Comparison of ENCODE assay signal across 8 cellular contexts in genomic region chr7:128209229-128210035, GRCh38. TPM values are rescaled to one million over a fixed set of nuclear protein-coding genes. Genes with fewer than 3 reads are reported as not detected.
DNase-seq lines count a peak whose midpoint lies in the region; ATAC-seq and TF ChIP-seq lines count a peak whose summit lies in the region.

No MANE protein-coding gene starts in this region.

- no peak overlapping the region for H3K27ac Mint-ChIP-seq in T-helper 2 cell treated with Interferon-gamma antibody and Interleukin-4, amounts not matched to agents 5 μg/mL and 100 μg/mL, for 36 hours

- TF ChIP-seq POLR2A in sigmoid colon (IDR thresholded peaks at IDR 0.05): no peak

- H3K36me3 ChIP-seq in sigmoid colon: no peaks in the 10 kb centered on the region

- no peaks in the 10 kb centered on the region for H3K27me3 ChIP-seq in right cardiac atrium (ENCODE audit: control insufficient read depth, insufficient read depth)
- peaks cover 0 to 26% (median 5%) of the 10 kb centered on the region in 3 donors for H3K27me3 ChIP-seq in sigmoid colon

- H3K4me1 ChIP-seq in right cardiac atrium (ENCODE audit: control insufficient read depth, insufficient read depth, low read length): no peaks in the 10 kb centered on the region
- no peaks in the 10 kb centered on the region for H3K4me1 ChIP-seq in sigmoid colon

- DNase-seq in DMS153 (lab: John Stamatoyannopoulos, UW) (peak; percentile 35), NCI-H1105 (lab: John Stamatoyannopoulos, UW) (peak; percentile 50), anterior cingulate cortex (lab: John Stamatoyannopoulos, UW) (peak in 53 of 58 donors; percentile 7 to 83 (median 48)), right cardiac atrium (peak; percentile 54 to 79 (median 77)), sigmoid colon (peak; percentile 80), cortex of kidney (lab: John Stamatoyannopoulos, UW) (no peak)
- peak; percentile 53 for DNase-seq in T-helper 2 cell treated with Interferon-gamma antibody and Interleukin-4, amounts not matched to agents 5 μg/mL and 100 μg/mL, for 36 hours (ENCODE audit: low spot score)

- no peaks in the 10 kb centered on the region for H3K36me3 Mint-ChIP-seq in T-helper 2 cell treated with Interferon-gamma antibody and Interleukin-4, amounts not matched to agents 5 μg/mL and 100 μg/mL, for 36 hours (ENCODE audit: low read depth)

- peaks cover 9% of the 10 kb centered on the region for H3K27me3 Mint-ChIP-seq in T-helper 2 cell treated with Interferon-gamma antibody and Interleukin-4, amounts not matched to agents 5 μg/mL and 100 μg/mL, for 36 hours (ENCODE audit: low read depth)

- H3K4me3 ChIP-seq in right cardiac atrium (ENCODE audit: low read length): no peak overlapping the region
- no peak overlapping the region for H3K4me3 ChIP-seq in sigmoid colon

- no peak overlapping the region for H3K4me3 Mint-ChIP-seq in T-helper 2 cell treated with Interferon-gamma antibody and Interleukin-4, amounts not matched to agents 5 μg/mL and 100 μg/mL, for 36 hours

- H3K4me1 Mint-ChIP-seq in T-helper 2 cell treated with Interferon-gamma antibody and Interleukin-4, amounts not matched to agents 5 μg/mL and 100 μg/mL, for 36 hours (ENCODE audit: low read depth): no peaks in the 10 kb centered on the region

- ATAC-seq in GM21717 (IDR thresholded peaks at IDR 0.05; ENCODE audit: unreplicated experiment) (peak; percentile 58), right cardiac atrium (peak; percentile 79 to 86)

- H3K9me3 ChIP-seq in right cardiac atrium (ENCODE audit: control insufficient read depth, low read length): no peaks in the 10 kb centered on the region
- no peaks in the 10 kb centered on the region for H3K9me3 ChIP-seq in sigmoid colon

- intact Hi-C loops in right cardiac atrium (cut with DNase I) (loop anchor here (2.0 to 5.0 kb wide), 5 partner anchors 72 to 503 kb away; no protein-coding TSS in a partner anchor), sigmoid colon (cut with DNase I) (loop anchor here (1.0 to 5.0 kb wide), 3 partner anchors 74 to 500 kb away; no protein-coding TSS in a partner anchor)

- no peak for TF ChIP-seq EP300 in sigmoid colon (IDR thresholded peaks at IDR 0.05)

- H3K27ac ChIP-seq in right cardiac atrium (ENCODE audit: low read length): no peak overlapping the region
- H3K27ac ChIP-seq in sigmoid colon: no peak overlapping the region

- peak; percentile 93 to 99 (median 98) for TF ChIP-seq CTCF in sigmoid colon (IDR thresholded peaks at IDR 0.05)

- WGBS in right cardiac atrium: 21% methylated on average over 28 of the region's 28 CpGs
- 40 to 48% methylated on average over 28 of the region's 28 CpGs for WGBS in sigmoid colon, 2 donors

- no peaks in the 10 kb centered on the region for H3K9me3 Mint-ChIP-seq in T-helper 2 cell treated with Interferon-gamma antibody and Interleukin-4, amounts not matched to agents 5 μg/mL and 100 μg/mL, for 36 hours

RNA-seq across cellular contexts. Expression of gene LEP, which starts 31.6 kb away (rescaled TPM):
- 1 to 10 TPM in 1 of 4 donors, under 1 TPM in 2, not detected in 1; 0.15 to 4.8 (median 0.17) TPM for total RNA-seq in right cardiac atrium
- polyA plus RNA-seq in right cardiac atrium: 1.4 TPM
- 1 to 10 TPM in 1 of 4 donors, under 1 TPM in 2, not detected in 1; 0.16 to 1.4 (median 0.27) TPM for total RNA-seq in sigmoid colon
- polyA plus RNA-seq in sigmoid colon: 1 to 10 TPM in 1 of 3 donors, not detected in 2; 5.4 TPM
